Comparison of ENCODE assay signal across 18 cellular contexts in the genomic region with DNA sequence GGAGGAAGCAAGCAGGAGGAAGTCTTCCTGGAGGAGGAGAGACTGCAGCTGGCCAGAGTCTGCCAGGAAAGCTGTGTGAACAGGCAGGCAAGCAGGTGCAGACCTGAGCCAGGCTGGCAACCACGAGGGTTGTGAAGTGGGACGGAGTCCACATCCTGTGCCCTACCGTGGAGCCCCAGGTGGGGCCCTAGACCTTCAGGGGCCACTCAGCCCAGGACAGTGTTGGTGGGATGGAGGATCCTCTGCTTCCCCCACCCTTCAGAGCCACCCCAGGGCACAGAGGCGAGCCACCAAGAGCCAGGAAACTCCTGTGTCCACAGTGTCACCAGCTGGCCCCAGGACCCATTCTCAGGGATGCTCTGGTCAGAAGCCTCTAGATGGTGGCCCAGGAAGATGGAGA. TPM values are rescaled to one million over a fixed set of nuclear protein-coding genes. Genes with fewer than 3 reads are reported as not detected.
A peak's percentile ranks its signal among the peaks of the same experiment; 100 is the strongest.
DNase-seq lines count a peak whose midpoint lies in the region; ATAC-seq and TF ChIP-seq lines count a peak whose summit lies in the region.
"Had no signal": no experiment of that assay in that cellular context is flagged by ENCODE, and none has a peak within 500 bp of the region (broad histone marks: within the 10 kb centered on the region; RNA-seq: fewer than 3 reads in every experiment).

No MANE protein-coding gene starts in this region.

- no peak overlapping the region for H3K4me3 Mint-ChIP-seq in glutamatergic neuron (ENCODE audit: unreplicated experiment)
- H3K4me3 Mint-ChIP-seq: CD14-positive monocyte; CD8-positive, alpha-beta T cell; H9 had no signal

- peaks cover 10% of the 10 kb centered on the region for H3K27me3 Mint-ChIP-seq in glutamatergic neuron (ENCODE audit: unreplicated experiment)

- WGBS in heart right ventricle, 2 donors = 70 to 74% methylated on average over 4 of the region's 4 CpGs
- no CpG with 5 or more reads among the region's 4 CpGs for WGBS in neuronal stem cell (ENCODE audit: extremely low coverage in 2 of 2, insufficient read length in 2 of 2, insufficient replicate concordance in 1 of 2), 2 donors

- peaks cover 2% of the 10 kb centered on the region for H3K79me1 ChIP-seq in neuronal stem cell (ENCODE audit: low read depth, low read length)

- H2BK12ac ChIP-seq in neuronal stem cell (ENCODE audit: low read length) = no peak overlapping the region

- H2AFZ ChIP-seq in neuronal stem cell (ENCODE audit: low read length) = no peak overlapping the region

- ATAC-seq in Right ventricle myocardium superior (ENCODE audit: poor library complexity) (no peak), heart right ventricle (no peak), gastrocnemius medialis (no peak)
- ATAC-seq: A549; CD8-positive, alpha-beta T cell had no signal

- no peak overlapping the region for H3K18ac ChIP-seq in neuronal stem cell (ENCODE audit: low read length)

- no peak for TF ChIP-seq POLR2A in uterus (IDR thresholded peaks at IDR 0.05)
- no peak for TF ChIP-seq POLR2A in gastrocnemius medialis (IDR thresholded peaks at IDR 0.05)

- no peak overlapping the region for H3K27ac Mint-ChIP-seq in glutamatergic neuron (ENCODE audit: unreplicated experiment)
- H3K27ac Mint-ChIP-seq: CD14-positive monocyte; CD8-positive, alpha-beta T cell; H9 had no signal

- H3K4me1 ChIP-seq in heart right ventricle = no peaks in the 10 kb centered on the region
- H3K4me1 ChIP-seq in neuronal stem cell (ENCODE audit: control insufficient read depth in 2 of 2, insufficient read depth in 1 of 2, low read depth in 1 of 2, low read length in 2 of 2) = no peaks in the 10 kb centered on the region
- no peaks in the 10 kb centered on the region for H3K4me1 ChIP-seq in uterus
- H3K4me1 ChIP-seq in gastrocnemius medialis = no peaks in the 10 kb centered on the region
- H3K4me1 ChIP-seq: A549, BE2C had no signal

- TF ChIP-seq CTCF in heart right ventricle (IDR thresholded peaks at IDR 0.05) (no peak), glutamatergic neuron (IDR thresholded peaks at IDR 0.05; ENCODE audit: partially characterized antibody, unreplicated experiment) (no peak), uterus (IDR thresholded peaks at IDR 0.05) (no peak), gastrocnemius medialis (IDR thresholded peaks at IDR 0.05 in 4 of 5, conservative IDR thresholded peaks at IDR 0.05 in 1 of 5) (no peak)

- no peaks in the 10 kb centered on the region for H3K36me3 ChIP-seq in heart right ventricle
- H3K36me3 ChIP-seq in neuronal stem cell (replicated peaks in 1 of 2; ENCODE audit: control insufficient read depth in 2 of 2, insufficient read depth in 2 of 2, low read length in 2 of 2) = no peaks in the 10 kb centered on the region
- no peaks in the 10 kb centered on the region for H3K36me3 ChIP-seq in uterus
- H3K36me3 ChIP-seq in gastrocnemius medialis = no peaks in the 10 kb centered on the region
- H3K36me3 ChIP-seq: BE2C had no signal

- H3K27ac ChIP-seq in heart right ventricle (no peak overlapping the region), neuronal stem cell (replicated peaks; ENCODE audit: low read length) (no peak overlapping the region), uterus (no peak overlapping the region), gastrocnemius medialis (no peak overlapping the region)
- H3K27ac ChIP-seq: A549 had no signal

- no peaks in the 10 kb centered on the region for H3K9me3 ChIP-seq in heart right ventricle
- H3K9me3 ChIP-seq in neuronal stem cell (replicated peaks in 1 of 2; ENCODE audit: control insufficient read depth in 2 of 2, insufficient read depth in 1 of 2, low read depth in 1 of 2, low read length in 2 of 2) = no peaks in the 10 kb centered on the region
- H3K9me3 ChIP-seq in uterus = no peaks in the 10 kb centered on the region
- no peaks in the 10 kb centered on the region for H3K9me3 ChIP-seq in gastrocnemius medialis
- H3K9me3 ChIP-seq: A549, BE2C had no signal

- H4K91ac ChIP-seq in neuronal stem cell (ENCODE audit: low read depth, low read length, poor library complexity) = no peak overlapping the region

- no peak overlapping the region for H4K8ac ChIP-seq in neuronal stem cell (ENCODE audit: low read depth, low read length)

- DNase-seq in Right ventricle myocardium superior (peak; percentile 27), heart right ventricle (no peak), glutamatergic neuron (peak; percentile 4), neuronal stem cell (ENCODE audit: low spot score) (no peak), uterus (no peak), gastrocnemius medialis (no peak)
- DNase-seq: BE2C; CD8-positive, alpha-beta T cell; COR-L47; DMS153; DMS79 treated with DMSO at 0.1 percent for 48 hours; EL; GOT3; H9 had no signal

- peaks cover 9% of the 10 kb centered on the region for H3K9me3 Mint-ChIP-seq in glutamatergic neuron (ENCODE audit: unreplicated experiment)
- H3K9me3 Mint-ChIP-seq: CD14-positive monocyte; CD8-positive, alpha-beta T cell; H9 had no signal

- no peak overlapping the region for H2BK5ac ChIP-seq in neuronal stem cell (ENCODE audit: low read length)

- H3K14ac ChIP-seq in neuronal stem cell (ENCODE audit: low read length) = no peak overlapping the region

- H3K9ac ChIP-seq in neuronal stem cell (ENCODE audit: low read depth, low read length, poor library complexity) = no peak overlapping the region

- no peaks in the 10 kb centered on the region for H3K36me3 Mint-ChIP-seq in glutamatergic neuron (ENCODE audit: unreplicated experiment)
- H3K36me3 Mint-ChIP-seq: CD14-positive monocyte; CD8-positive, alpha-beta T cell had no signal

- H3K27me3 ChIP-seq in heart right ventricle (peaks cover 0 to 53% (median 19%) of the 10 kb centered on the region in 7 donors), neuronal stem cell (ENCODE audit: control insufficient read depth in 3 of 3, insufficient read depth in 3 of 3, low read depth in 1 of 3, low read length in 3 of 3) (peaks cover 0 to 31% (median 13%) of the 10 kb centered on the region in 3 experiments), uterus (no peaks in the 10 kb centered on the region), gastrocnemius medialis (peaks cover 2 to 11% (median 3%) of the 10 kb centered on the region in 3 donors)
- H3K27me3 ChIP-seq: BE2C had no signal

- H2BK120ac ChIP-seq in neuronal stem cell (ENCODE audit: low read depth, low read length) = no peak overlapping the region

- intact Hi-C loops in Right ventricle myocardium superior (cut with DNase I) = no loop called here
- intact Hi-C loops in heart right ventricle (cut with DNase I) = no loop called here
- intact Hi-C loops in uterus (cut with DNase I; ENCODE audit: low total_unique reads) = no loop called here
- intact Hi-C loops in gastrocnemius medialis (cut with DNase I; ENCODE audit: low total_unique reads) = no loop called here

- H3K4me1 Mint-ChIP-seq in glutamatergic neuron (ENCODE audit: low read depth, unreplicated experiment) = no peaks in the 10 kb centered on the region
- H3K4me1 Mint-ChIP-seq: CD14-positive monocyte had no signal

- no peak overlapping the region for H3K23ac ChIP-seq in neuronal stem cell (ENCODE audit: low read depth, low read length, poor library complexity)

- peak overlapping the region; percentile 18 for H2AK5ac ChIP-seq in neuronal stem cell (ENCODE audit: low read depth, low read length)

- H3K4me2 ChIP-seq in neuronal stem cell (ENCODE audit: insufficient read depth, low read length, poor library complexity, severe bottlenecking) = no peak overlapping the region
- H3K4me2 ChIP-seq: A549 had no signal

- no peak overlapping the region for H3K4me3 ChIP-seq in heart right ventricle
- no peak overlapping the region for H3K4me3 ChIP-seq in neuronal stem cell (ENCODE audit: low read length in 2 of 2)
- no peak overlapping the region for H3K4me3 ChIP-seq in uterus
- H3K4me3 ChIP-seq in gastrocnemius medialis = no peak overlapping the region
- H3K4me3 ChIP-seq: A549 had no signal

- in situ Hi-C loops in gastrocnemius medialis (cut with MboI; ENCODE audit: low sequenced_read_pairs in 4 of 4) = no loop called here

- no peak overlapping the region for H3K4ac ChIP-seq in neuronal stem cell (ENCODE audit: low read length)

- H2BK15ac ChIP-seq in neuronal stem cell (ENCODE audit: low read length) = peak overlapping the region; percentile 39

RNA-seq across cellular contexts. Expression of gene VSTM2B, which starts 8.4 kb away (rescaled TPM):
- not detected for total RNA-seq in Right ventricle myocardium superior
- not detected for total RNA-seq in heart right ventricle
- polyA plus RNA-seq in heart right ventricle = not detected
- 16.6 TPM for total RNA-seq in glutamatergic neuron (ENCODE audit: unreplicated experiment)
- polyA plus RNA-seq in neuronal stem cell (2013, experiment 1 of 2) = 2.1 TPM
- 2.2 TPM for polyA plus RNA-seq in neuronal stem cell (2013, experiment 2 of 2)
- total RNA-seq in uterus = not detected
- total RNA-seq in gastrocnemius medialis = not detected
- total RNA-seq: CD8-positive, alpha-beta T cell; HT1080 had no signal
- polyA plus RNA-seq: A549, AG04450, CD14-positive monocyte had no signal

Comparison
In these comparisons a context has a peak if more than half of its experiments do, and no peak if none do; other contexts are left out.
1. DNase-seq: peak in Right ventricle myocardium superior (single experiment) and glutamatergic neuron (single experiment); none in heart right ventricle (0 of 2), neuronal stem cell (single experiment), uterus (0 of 2) and gastrocnemius medialis (0 of 2).
2. RNA of gene VSTM2B, which starts 8.4 kb away (total RNA-seq): 16.6 TPM in glutamatergic neuron (single experiment); not detected in Right ventricle myocardium superior (single experiment), not detected in heart right ventricle, not detected in uterus and not detected in gastrocnemius medialis; every median in the first group is over 10 times any median in the second.